ENCODE assay signal across 1 cellular context in genomic region chr11:109940816-109941215, GRCh38.
TF ChIP-seq lines count a peak whose summit lies in the region.

No MANE protein-coding gene starts in this region.

TF ChIP-seq in K562, 482 proteins besides CTCF, POLR2A, EP300 and RAD21 (continued from another document and continues in another):
- TF ChIP-seq ZBTB34 (CRISPR knock-in tag; IDR thresholded peaks at IDR 0.05) (no peak), ZNF316 (IDR thresholded peaks at IDR 0.05) (peak; percentile 72), BRD4 (IDR thresholded peaks at IDR 0.05) (no peak), HNRNPL (IDR thresholded peaks at IDR 0.05; ENCODE audit: low read depth, low read length) (no peak), FOXJ2 (tag; IDR thresholded peaks at IDR 0.05) (peak; percentile 89), PYGO2 (tag; IDR thresholded peaks at IDR 0.05) (no peak), TAF15 (IDR thresholded peaks at IDR 0.05; ENCODE audit: low read depth, low read length) (no peak), BRD9 (IDR thresholded peaks at IDR 0.05; ENCODE audit: low read depth, partially characterized antibody) (peak; percentile 24), TRIM24 (IDR thresholded peaks at IDR 0.05) (peak in 1 of 2 experiments; percentile 38; a peak in 2 of 4 replicates), KLF10 (CRISPR knock-in tag; IDR thresholded peaks at IDR 0.05) (no peak), PKNOX1 (IDR thresholded peaks at IDR 0.05) (peak; percentile 37), MAFK (IDR thresholded peaks at IDR 0.05; ENCODE audit: low read length) (peak; percentile 68; the same call in 1 of the 2 replicates), POLR3A (IDR thresholded peaks at IDR 0.05; ENCODE audit: borderline replicate concordance, extremely low read depth, insufficient read depth, insufficient read length) (no peak), MYBL2 (IDR thresholded peaks at IDR 0.05; ENCODE audit: low read depth) (no peak; the same call in 1 of the 2 replicates), MYBL2 (CRISPR knock-in tag; IDR thresholded peaks at IDR 0.05; ENCODE audit: borderline replicate concordance) (no peak), CLOCK (CRISPR knock-in tag; IDR thresholded peaks at IDR 0.05; ENCODE audit: borderline replicate concordance) (no peak), MEIS2 (IDR thresholded peaks at IDR 0.05; ENCODE audit: partially characterized antibody) (peak; percentile 51), ZNF75A (CRISPR knock-in tag; IDR thresholded peaks at IDR 0.05) (no peak), CHD7 (IDR thresholded peaks at IDR 0.05; ENCODE audit: low read depth, low read length) (no peak), SFPQ (IDR thresholded peaks at IDR 0.05; ENCODE audit: low read depth, low read length) (no peak), FOS (IDR thresholded peaks at IDR 0.05; ENCODE audit: extremely low read depth, insufficient read length) (peak; percentile 43), ADNP (tag; IDR thresholded peaks at IDR 0.05) (no peak), RB1 (IDR thresholded peaks at IDR 0.05; ENCODE audit: low read depth) (no peak), DPF2 (IDR thresholded peaks at IDR 0.05) (peak; percentile 87), ETS2 (tag; IDR thresholded peaks at IDR 0.05; ENCODE audit: borderline replicate concordance, poor library complexity, severe bottlenecking) (no peak), RFX1 (IDR thresholded peaks at IDR 0.05) (0 out of 2 replicates have a peak, but pooled peaks have one; percentile 12), FOXA3 (CRISPR knock-in tag; conservative IDR thresholded peaks at IDR 0.05 in 1 of 2, IDR thresholded peaks at IDR 0.05 in 1 of 2) (peak; percentile 49 to 92; a peak in 2 of 4 replicates), IRF9 (tag; IDR thresholded peaks at IDR 0.05) (0 out of 2 replicates have a peak, but pooled peaks have one; percentile 37), THRA (IDR thresholded peaks at IDR 0.05) (no peak), MECOM (CRISPR knock-in tag; IDR thresholded peaks at IDR 0.05) (no peak), EP400 (IDR thresholded peaks at IDR 0.05) (peak; percentile 59), USF1 (CRISPR knock-in tag; IDR thresholded peaks at IDR 0.05) (no peak), MAZ (CRISPR knock-in tag; conservative IDR thresholded peaks at IDR 0.05 in 1 of 2, IDR thresholded peaks at IDR 0.05 in 1 of 2) (peak in 1 of 2 experiments; percentile 20; a peak in 1 of 4 replicates), E2F1 (CRISPR knock-in tag; IDR thresholded peaks at IDR 0.05) (no peak), CBX2 (IDR thresholded peaks at IDR 0.05; ENCODE audit: insufficient read depth, low read length, poor library complexity, severe bottlenecking) (no peak), ATF1 (CRISPR knock-in tag; IDR thresholded peaks at IDR 0.05) (no peak), ATF1 (tag; IDR thresholded peaks at IDR 0.05) (peak; percentile 66), CCNT2 (IDR thresholded peaks at IDR 0.05; ENCODE audit: borderline replicate concordance, extremely low read depth, insufficient read length, low read depth, low read length) (no peak)
